Comparison of ENCODE assay signal across 39 cellular contexts in genomic region chr5:109022056-109022455, GRCh38.
"Had no signal": no experiment of that assay in that cellular context is flagged by ENCODE, and none has a peak within 500 bp of the region (broad histone marks: within the 10 kb centered on the region; RNA-seq: fewer than 3 reads in every experiment).

No MANE protein-coding gene starts in this region.

- H3K27me3 Mint-ChIP-seq: activated naive CD4-positive, alpha-beta T cell treated with anti-CD3 and anti-CD28 coated beads, Interleukin-2, amount 10 ng/mL, durations not matched to agents 7 days and 5 days; activated naive CD4-positive, alpha-beta T cell treated with anti-CD3 and anti-CD28 coated beads, Interleukin-2, amount 50 U/mL, for 24 hours; activated naive CD8-positive, alpha-beta T cell; activated naive CD8-positive, alpha-beta T cell treated with anti-CD3 and anti-CD28 coated beads for 36 hours; activated naive CD8-positive, alpha-beta T cell treated with anti-CD3 and anti-CD28 coated beads, Interleukin-2, amount 10 ng/mL, durations not matched to agents 7 days and 5 days; activated naive CD8-positive, alpha-beta T cell treated with anti-CD3 and anti-CD28 coated beads, Interleukin-2, amount 50 U/mL, for 24 hours; activated T-cell treated with anti-CD3 and anti-CD28 coated beads, Interleukin-2, amount 50 U/mL, for 24 hours; activated T-helper 17 cell treated with anti-CD3 and anti-CD28 coated beads, Interleukin-2, amount 50 U/mL, for 72 hours; brain; central memory CD8-positive, alpha-beta T cell had no signal

- H3K4me3 Mint-ChIP-seq: activated naive CD4-positive, alpha-beta T cell treated with anti-CD3 and anti-CD28 coated beads for 36 hours; activated naive CD4-positive, alpha-beta T cell treated with anti-CD3 and anti-CD28 coated beads, Interleukin-2, amount 10 ng/mL, durations not matched to agents 7 days and 5 days; activated naive CD4-positive, alpha-beta T cell treated with anti-CD3 and anti-CD28 coated beads, Interleukin-2, amount 50 U/mL, for 24 hours; activated naive CD8-positive, alpha-beta T cell; activated naive CD8-positive, alpha-beta T cell treated with anti-CD3 and anti-CD28 coated beads for 36 hours; activated naive CD8-positive, alpha-beta T cell treated with anti-CD3 and anti-CD28 coated beads, Interleukin-2, amount 10 ng/mL, durations not matched to agents 7 days and 5 days; activated naive CD8-positive, alpha-beta T cell treated with anti-CD3 and anti-CD28 coated beads, Interleukin-2, amount 50 U/mL, for 24 hours; activated T-cell treated with anti-CD3 and anti-CD28 coated beads, Interleukin-2, amount 50 U/mL, for 24 hours; activated T-cell treated with anti-CD3 and anti-CD28 coated beads, Interleukin-2, amount 50 U/mL, for 4 hours; activated T-cell treated with anti-CD3 and anti-CD28 coated beads, Interleukin-2, amount 50 U/mL, for 72 hours; activated T-helper 1 cell treated with anti-CD3 and anti-CD28 coated beads, Interleukin-12 subunit alpha, Interleukin-12 subunit beta, Interleukin-2, Interleukin-4 antibody, amounts not matched to agents 30 ng/mL and 10 ng/mL and 1 ng/mL, durations not matched to agents 14 hours and 24 hours and 36 hours; activated T-helper 17 cell treated with anti-CD3 and anti-CD28 coated beads, Interleukin-2, amount 50 U/mL, for 72 hours; brain; central memory CD8-positive, alpha-beta T cell had no signal

- H3K36me3 Mint-ChIP-seq: activated naive CD4-positive, alpha-beta T cell treated with anti-CD3 and anti-CD28 coated beads, Interleukin-2, amount 10 ng/mL, durations not matched to agents 7 days and 5 days had no signal

- H3K27ac Mint-ChIP-seq: activated naive CD4-positive, alpha-beta T cell treated with anti-CD3 and anti-CD28 coated beads for 36 hours; activated naive CD4-positive, alpha-beta T cell treated with anti-CD3 and anti-CD28 coated beads, Interleukin-2, amount 10 ng/mL, durations not matched to agents 7 days and 5 days; activated naive CD4-positive, alpha-beta T cell treated with anti-CD3 and anti-CD28 coated beads, Interleukin-2, amount 50 U/mL, for 24 hours; activated naive CD8-positive, alpha-beta T cell; activated naive CD8-positive, alpha-beta T cell treated with anti-CD3 and anti-CD28 coated beads for 36 hours; activated naive CD8-positive, alpha-beta T cell treated with anti-CD3 and anti-CD28 coated beads, Interleukin-2, amount 10 ng/mL, durations not matched to agents 7 days and 5 days; activated naive CD8-positive, alpha-beta T cell treated with anti-CD3 and anti-CD28 coated beads, Interleukin-2, amount 50 U/mL, for 24 hours; activated T-cell treated with anti-CD3 and anti-CD28 coated beads, Interleukin-2, amount 50 U/mL, for 24 hours; activated T-cell treated with anti-CD3 and anti-CD28 coated beads, Interleukin-2, amount 50 U/mL, for 72 hours; activated T-helper 1 cell treated with anti-CD3 and anti-CD28 coated beads, Interleukin-12 subunit alpha, Interleukin-12 subunit beta, Interleukin-2, Interleukin-4 antibody, amounts not matched to agents 30 ng/mL and 10 ng/mL and 1 ng/mL, durations not matched to agents 14 hours and 24 hours and 36 hours; activated T-helper 17 cell treated with anti-CD3 and anti-CD28 coated beads, Interleukin-2, amount 50 U/mL, for 72 hours; activated T-helper 2 cell treated with anti-CD3 and anti-CD28 coated beads, Interferon-gamma antibody, Interleukin-2, Interleukin-4, amounts not matched to agents 10 μg/mL and 5 μg/mL and 100 μg/mL, durations not matched to agents 14 hours and 24 hours and 36 hours; brain had no signal

- H3K36me3 ChIP-seq: adrenal gland, brain microvascular endothelial cell, breast epithelium, cardiac muscle cell had no signal

- H3K4me1 ChIP-seq: adrenal gland, ascending aorta, body of pancreas, breast epithelium had no signal

- H3K27ac ChIP-seq: adrenal gland, ascending aorta, body of pancreas, brain microvascular endothelial cell, breast epithelium, cardiac muscle cell had no signal

- ATAC-seq: activated naive CD4-positive, alpha-beta T cell treated with anti-CD3 and anti-CD28 coated beads, Interleukin-2, amount 50 U/mL, for 72 hours; activated naive CD8-positive, alpha-beta T cell treated with anti-CD3 and anti-CD28 coated beads, Interleukin-2, amount 50 U/mL, for 24 hours; activated T-cell treated with anti-CD3 and anti-CD28 coated beads, Interleukin-2, amount 50 U/mL, for 4 hours; activated T-cell treated with anti-CD3 and anti-CD28 coated beads, Interleukin-2, amount 50 U/mL, for 72 hours; activated T-helper 17 cell treated with anti-CD3 and anti-CD28 coated beads, Interleukin-2, amount 50 U/mL, for 72 hours; body of pancreas had no signal

- H3K27me3 ChIP-seq: adrenal gland, ascending aorta, body of pancreas, brain microvascular endothelial cell, breast epithelium, cardiac muscle cell had no signal

- DNase-seq: activated effector memory CD4-positive, alpha-beta T cell treated with anti-CD3 and anti-CD28 coated beads, Interleukin-2, amount 50 U/mL, for 16 hours; activated effector memory CD4-positive, alpha-beta T cell treated with Interleukin-2 at 50 U/mL for 16 hours; activated gamma-delta T cell; activated gamma-delta T cell treated with Interleukin-2 at 50 U/mL for 16 hours; activated naive CD4-positive, alpha-beta T cell; activated naive CD4-positive, alpha-beta T cell treated with anti-CD3 and anti-CD28 coated beads for 36 hours; activated naive CD4-positive, alpha-beta T cell treated with anti-CD3 and anti-CD28 coated beads, Interleukin-2, amount 10 ng/mL, durations not matched to agents 7 days and 5 days; activated naive CD4-positive, alpha-beta T cell treated with anti-CD3 and anti-CD28 coated beads, Interleukin-2, amount 50 U/mL, for 16 hours; activated naive CD4-positive, alpha-beta T cell treated with Interleukin-2 at 50 U/mL for 16 hours; activated naive CD8-positive, alpha-beta T cell treated with anti-CD3 and anti-CD28 coated beads for 36 hours; activated naive CD8-positive, alpha-beta T cell treated with anti-CD3 and anti-CD28 coated beads, Interleukin-2, amount 10 ng/mL, durations not matched to agents 7 days and 5 days; activated naive CD8-positive, alpha-beta T cell treated with anti-CD3 and anti-CD28 coated beads, Interleukin-2, amount 50 U/mL, for 24 hours; activated T-cell treated with anti-CD3 and anti-CD28 coated beads for 4 hours; activated T-cell treated with anti-CD3 and anti-CD28 coated beads, Interleukin-2, amount 50 U/mL, for 1 hour; activated T-cell treated with anti-CD3 and anti-CD28 coated beads, Interleukin-2, amount 50 U/mL, for 24 hours; activated T-cell treated with anti-CD3 and anti-CD28 coated beads, Interleukin-2, amount 50 U/mL, for 4 hours; activated T-cell treated with anti-CD3 and anti-CD28 coated beads, Interleukin-2, amount 50 U/mL, for 48 hours; activated T-cell treated with anti-CD3 and anti-CD28 coated beads, Interleukin-2, amount 50 U/mL, for 72 hours; adrenal gland; amniotic stem cell; amygdala; anterior cingulate cortex; aorta; body of pancreas; brain microvascular endothelial cell; caudate nucleus; central memory CD4-positive, alpha-beta T cell; cerebellar nuclear complex had no signal

- H3K4me1 Mint-ChIP-seq: activated naive CD4-positive, alpha-beta T cell treated with anti-CD3 and anti-CD28 coated beads, Interleukin-2, amount 10 ng/mL, durations not matched to agents 7 days and 5 days; activated naive CD4-positive, alpha-beta T cell treated with anti-CD3 and anti-CD28 coated beads, Interleukin-2, amount 50 U/mL, for 24 hours; activated naive CD8-positive, alpha-beta T cell treated with anti-CD3 and anti-CD28 coated beads for 36 hours; activated naive CD8-positive, alpha-beta T cell treated with anti-CD3 and anti-CD28 coated beads, Interleukin-2, amount 10 ng/mL, durations not matched to agents 7 days and 5 days; activated naive CD8-positive, alpha-beta T cell treated with anti-CD3 and anti-CD28 coated beads, Interleukin-2, amount 50 U/mL, for 24 hours; activated T-helper 17 cell treated with anti-CD3 and anti-CD28 coated beads, Interleukin-2, amount 50 U/mL, for 72 hours; central memory CD8-positive, alpha-beta T cell had no signal

- H3K4me3 ChIP-seq: adrenal gland, ascending aorta, body of pancreas, breast epithelium, cardiac muscle cell had no signal

- H3K9me3 Mint-ChIP-seq: activated naive CD4-positive, alpha-beta T cell treated with anti-CD3 and anti-CD28 coated beads, Interleukin-2, amount 10 ng/mL, durations not matched to agents 7 days and 5 days; activated naive CD8-positive, alpha-beta T cell treated with anti-CD3 and anti-CD28 coated beads for 36 hours; activated naive CD8-positive, alpha-beta T cell treated with anti-CD3 and anti-CD28 coated beads, Interleukin-2, amount 50 U/mL, for 24 hours; activated T-helper 1 cell treated with anti-CD3 and anti-CD28 coated beads, Interleukin-12 subunit alpha, Interleukin-12 subunit beta, Interleukin-2, Interleukin-4 antibody, amounts not matched to agents 30 ng/mL and 10 ng/mL and 1 ng/mL, durations not matched to agents 14 hours and 24 hours and 36 hours; activated T-helper 2 cell treated with anti-CD3 and anti-CD28 coated beads, Interferon-gamma antibody, Interleukin-2, Interleukin-4, amounts not matched to agents 10 μg/mL and 5 μg/mL and 100 μg/mL, durations not matched to agents 14 hours and 24 hours and 36 hours; central memory CD8-positive, alpha-beta T cell had no signal

- H3K9me3 ChIP-seq: adrenal gland, ascending aorta, body of pancreas had no signal
